23 cellular contexts compared by ENCODE assay signal in the genomic region with DNA sequence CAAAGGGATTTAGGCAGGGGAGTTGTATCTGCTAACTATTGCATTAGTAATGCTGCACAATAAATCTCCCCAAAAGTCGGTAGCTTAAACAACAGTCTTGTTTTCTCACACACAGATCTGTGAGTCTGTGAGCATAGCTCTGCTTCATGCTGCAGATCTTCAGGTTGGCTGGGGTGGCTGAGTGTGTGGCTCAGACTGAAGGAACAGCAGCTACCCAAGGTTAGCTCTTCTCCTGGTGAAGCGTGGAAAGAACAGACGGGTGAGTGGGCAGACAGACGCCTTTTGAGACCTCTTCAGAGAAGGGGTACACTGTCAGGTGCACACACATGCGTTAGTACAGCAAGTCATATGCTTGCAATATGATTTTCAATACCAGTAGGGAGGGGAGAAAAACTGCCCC. TPM values are rescaled to one million over a fixed set of nuclear protein-coding genes. Genes with fewer than 3 reads are reported as not detected.
A peak's percentile ranks its signal among the peaks of the same experiment; 100 is the strongest.
DNase-seq lines count a peak whose midpoint lies in the region; ATAC-seq, FAIRE-seq and TF ChIP-seq lines count a peak whose summit lies in the region.
"Had no signal": no experiment of that assay in that cellular context is flagged by ENCODE, and none has a peak within 500 bp of the region (broad histone marks: within the 10 kb centered on the region; RNA-seq: fewer than 3 reads in every experiment).

No MANE protein-coding gene starts in this region.

- H3K18ac ChIP-seq in H1 (ENCODE audit: extremely low read depth, low read length): no peak overlapping the region

- H3K9me3 ChIP-seq in HEK293 (ENCODE audit: control insufficient read depth, insufficient read depth, low read depth, low read length) (no peaks in the 10 kb centered on the region), OCI-LY3 (ENCODE audit: insufficient read depth, low read length) (no peaks in the 10 kb centered on the region), H1 (ENCODE audit: insufficient read depth in 2 of 2, low read depth in 1 of 2, low read length in 1 of 2) (no peaks in the 10 kb centered on the region), esophagus muscularis mucosa (no peaks in the 10 kb centered on the region)
- H3K9me3 ChIP-seq: A549; BLaER1 treated with 17β-estradiol and CSF1 and Interleukin-3, amounts not matched to agents 10 nM and 100 nM; Caco-2 had no signal

- no peak overlapping the region for H3K4me2 ChIP-seq in OCI-LY3 (ENCODE audit: low read length)
- no peak overlapping the region for H3K4me2 ChIP-seq in H1 (ENCODE audit: insufficient read depth in 1 of 2, low read depth in 2 of 2, low read length in 2 of 2)
- H3K4me2 ChIP-seq: A549; BLaER1 treated with 17β-estradiol and CSF1 and Interleukin-3, amounts not matched to agents 10 nM and 100 nM had no signal

- FAIRE-seq in H1 (lab: Jason Lieb, UNC): no peak
- FAIRE-seq: A549, D721Med, G401.6, GM12891, GM19239 had no signal

- H4K91ac ChIP-seq in H1 (replicated peaks; ENCODE audit: insufficient read length, low read length): no peak overlapping the region

- intact Hi-C loops in esophagus muscularis mucosa (cut with DNase I): loop anchor here (5.0 to 10.0 kb wide), 2 partner anchors 565 to 1337 kb away; no protein-coding TSS in a partner anchor

- TF ChIP-seq CTCF in HEK293 (tag by site-specific recombination; IDR thresholded peaks at IDR 0.05) (no peak), OCI-LY3 (IDR thresholded peaks at IDR 0.05; ENCODE audit: low read depth, low read length) (no peak), H1 (IDR thresholded peaks at IDR 0.05; ENCODE audit: control extremely low read depth in 1 of 3, insufficient read depth in 1 of 3, low read depth in 1 of 3, low read length in 3 of 3) (no peak), esophagus muscularis mucosa (IDR thresholded peaks at IDR 0.05) (no peak)

- no peak overlapping the region for H2BK20ac ChIP-seq in H1 (ENCODE audit: low read length)

- no peak overlapping the region for H3K56ac ChIP-seq in H1 (replicated peaks; ENCODE audit: insufficient read length, low read depth, low read length)

- H3K36me3 ChIP-seq in HEK293 (ENCODE audit: control insufficient read depth in 2 of 2, insufficient read depth in 1 of 2, low read length in 2 of 2) (no peaks in the 10 kb centered on the region), OCI-LY3 (replicated peaks; ENCODE audit: low read depth, low read length) (no peaks in the 10 kb centered on the region), H1 (ENCODE audit: control insufficient read depth in 2 of 4, insufficient read depth in 4 of 4, low read length in 3 of 4) (no peaks in the 10 kb centered on the region; a peak in 1 of 8 replicates), esophagus muscularis mucosa (no peaks in the 10 kb centered on the region)
- H3K36me3 ChIP-seq: BLaER1 treated with 17β-estradiol and CSF1 and Interleukin-3, amounts not matched to agents 10 nM and 100 nM had no signal

- ATAC-seq in GM21447 (IDR thresholded peaks at IDR 0.05; ENCODE audit: unreplicated experiment) (no peak), HG02973 (IDR thresholded peaks at IDR 0.05; ENCODE audit: unreplicated experiment) (no peak), GM21360 (IDR thresholded peaks at IDR 0.05; ENCODE audit: unreplicated experiment) (no peak)
- ATAC-seq: A549; CD8-positive, alpha-beta T cell had no signal

- H2BK15ac ChIP-seq in H1 (ENCODE audit: low read length): no peak overlapping the region

- TF ChIP-seq POLR2A in H1 (IDR thresholded peaks at IDR 0.05; ENCODE audit: control extremely low read depth in 1 of 2, low read depth in 2 of 2, low read length in 2 of 2): no peak
- TF ChIP-seq POLR2A in esophagus muscularis mucosa (IDR thresholded peaks at IDR 0.05; ENCODE audit: low read depth): no peak

- H3K4me3 ChIP-seq in HEK293 (ENCODE audit: low read depth, low read length) (no peak overlapping the region), OCI-LY3 (ENCODE audit: low read length) (no peak overlapping the region), H1 (ENCODE audit: extremely low read depth in 1 of 4, insufficient read depth in 2 of 4, low read depth in 3 of 4, low read length in 4 of 4) (no peak overlapping the region), esophagus muscularis mucosa (no peak overlapping the region)
- H3K4me3 ChIP-seq: A549; BLaER1 treated with 17β-estradiol and CSF1 and Interleukin-3, amounts not matched to agents 10 nM and 100 nM had no signal

- no peak overlapping the region for H3K23ac ChIP-seq in H1 (ENCODE audit: insufficient read length)

- no peak overlapping the region for H3K9ac ChIP-seq in OCI-LY3 (ENCODE audit: low read length)
- no peak overlapping the region for H3K9ac ChIP-seq in H1 (replicated peaks in 1 of 4; ENCODE audit: extremely low read depth in 1 of 4, low read depth in 3 of 4, low read length in 3 of 4)
- H3K9ac ChIP-seq: BLaER1 treated with 17β-estradiol and CSF1 and Interleukin-3, amounts not matched to agents 10 nM and 100 nM had no signal

- no peak overlapping the region for H2BK5ac ChIP-seq in H1 (ENCODE audit: low read depth, low read length)

- no peaks in the 10 kb centered on the region for H3K27me3 ChIP-seq in OCI-LY3 (ENCODE audit: low read depth, low read length)
- peaks cover 50 to 81% (median 74%) of the 10 kb centered on the region in 4 experiments for H3K27me3 ChIP-seq in H1 (replicated peaks in 1 of 4; ENCODE audit: control insufficient read depth in 3 of 4, extremely low read depth in 1 of 4, insufficient read depth in 3 of 4, low read length in 3 of 4)
- H3K27me3 ChIP-seq in esophagus muscularis mucosa: peaks cover 6 to 75% (median 16%) of the 10 kb centered on the region in 4 donors

- CTCF ChIA-PET in HEK293 (lab: Yijun Ruan, JAX): interaction anchor here (0.5 to 0.6 kb wide), 2 partner anchors 137 to 177 kb away, joined by 3 to 6 read pairs; no protein-coding TSS in a partner anchor
- CTCF ChIA-PET in H1 (lab: Charles Lee; ENCODE audit: partially characterized antibody): interaction anchor here (0.7 to 1.8 kb wide), 6 partner anchors 9 to 1330 kb away, joined by 3 to 11 read pairs (median 4); no protein-coding TSS in a partner anchor

- H2AFZ ChIP-seq in OCI-LY3 (ENCODE audit: low read depth, low read length): peak overlapping the region; percentile 44; the same call in 1 of the 2 replicates
- no peak overlapping the region for H2AFZ ChIP-seq in H1 (ENCODE audit: low read length)

- H3K79me2 ChIP-seq in OCI-LY3 (ENCODE audit: low read length): no peaks in the 10 kb centered on the region
- H3K79me2 ChIP-seq in H1 (ENCODE audit: control insufficient read depth in 1 of 2, insufficient read depth in 2 of 2, low read length in 2 of 2): no peaks in the 10 kb centered on the region

- H3K4ac ChIP-seq in H1 (replicated peaks; ENCODE audit: insufficient read length, low read depth, low read length): no peak overlapping the region

- no peak overlapping the region for H2BK120ac ChIP-seq in H1 (replicated peaks; ENCODE audit: low read depth, low read length)

- H3K79me1 ChIP-seq in H1 (ENCODE audit: low read depth, low read length): no peaks in the 10 kb centered on the region

- H4K20me1 ChIP-seq in OCI-LY3 (ENCODE audit: insufficient read depth, low read length) (no peaks in the 10 kb centered on the region), H1 (replicated peaks in 1 of 2; ENCODE audit: control insufficient read depth in 1 of 2, insufficient read depth in 2 of 2, low read length in 2 of 2) (peaks cover 27 to 28% of the 10 kb centered on the region in 2 experiments)

- no peak overlapping the region for H2AK5ac ChIP-seq in H1 (ENCODE audit: low read depth, low read length)

- TF ChIP-seq EP300 in H1 (IDR thresholded peaks at IDR 0.05; ENCODE audit: borderline replicate concordance in 1 of 2, low read depth in 2 of 2, low read length in 2 of 2) (no peak), esophagus muscularis mucosa (IDR thresholded peaks at IDR 0.05) (no peak)

- POLR2A ChIA-PET in HEK293 (lab: Yijun Ruan, JAX): no interaction called here
- POLR2A ChIA-PET in H1 (lab: Charles Lee; ENCODE audit: partially characterized antibody): no interaction called here

- H4K8ac ChIP-seq in H1 (ENCODE audit: extremely low read depth, insufficient read depth, low read length): no peak overlapping the region

- no peak for TF ChIP-seq RAD21 in H1 (IDR thresholded peaks at IDR 0.05 in 1 of 2, conservative IDR thresholded peaks at IDR 0.05 in 1 of 2; ENCODE audit: low read depth in 2 of 2, low read length in 2 of 2)

- DNase-seq in H1 (ENCODE audit: low read depth in 1 of 2, low spot score in 2 of 2): no peak
- DNase-seq in esophagus muscularis mucosa (ENCODE audit: extremely low spot score): peak; percentile 91
- DNase-seq: AML-193; Caco-2; Calu3; CD4-positive, alpha-beta T cell; CD8-positive, alpha-beta T cell; DMS79 treated with DMSO at 0.1 percent for 48 hours; GF-D8 had no signal

- no peak overlapping the region for H2BK12ac ChIP-seq in H1 (ENCODE audit: low read depth, low read length)

- H3K4me1 ChIP-seq in HEK293 (ENCODE audit: control insufficient read depth, insufficient read depth, low read length) (no peaks in the 10 kb centered on the region), OCI-LY3 (ENCODE audit: low read length) (peaks cover 17% of the 10 kb centered on the region), H1 (replicated peaks in 1 of 4; ENCODE audit: control insufficient read depth in 3 of 4, insufficient read depth in 4 of 4, low read length in 3 of 4) (peaks cover 0 to 10% (median 1%) of the 10 kb centered on the region in 4 experiments), esophagus muscularis mucosa (peaks cover 0 to 19% (median 18%) of the 10 kb centered on the region in 4 donors)
- H3K4me1 ChIP-seq: A549 had no signal

- WGBS in H1 (ENCODE audit: extremely low coverage in 1 of 2, insufficient coverage in 1 of 2, insufficient read length in 1 of 2, insufficient replicate concordance in 2 of 2, low coverage in 1 of 2, low lambda C conversion rate in 2 of 2, missing lambda C conversion rate in 1 of 2), 2 experiments: 97% methylated on average over 5 of the region's 5 CpGs; no CpG with 5 or more reads in 1 of the 2 experiments
- WGBS in esophagus muscularis mucosa: 82% methylated on average over 5 of the region's 5 CpGs

- peaks cover 12% of the 10 kb centered on the region; the same call in 1 of the 2 replicates for H3K23me2 ChIP-seq in H1 (ENCODE audit: low read depth, low read length)

- no peak overlapping the region for H3K27ac ChIP-seq in HEK293 (ENCODE audit: extremely low read depth, low read depth, low read length)
- H3K27ac ChIP-seq in OCI-LY3 (ENCODE audit: low read length): no peak overlapping the region
- no peak overlapping the region for H3K27ac ChIP-seq in H1 (ENCODE audit: low read depth, low read length)
- no peak overlapping the region for H3K27ac ChIP-seq in esophagus muscularis mucosa (replicated peaks in 1 of 4)
- H3K27ac ChIP-seq: 22Rv1; A549; BLaER1 treated with 17β-estradiol and CSF1 and Interleukin-3, amounts not matched to agents 10 nM and 100 nM; C4-2B had no signal

- H4K5ac ChIP-seq in H1 (ENCODE audit: insufficient read length, low read depth, low read length): no peak overlapping the region

- no peak overlapping the region for H3K14ac ChIP-seq in H1 (ENCODE audit: insufficient read length)

RNA-seq across cellular contexts. Expression of a gene that starts 3.9 kb away (rescaled TPM):
- 0.48 TPM in 1 of 2 replicates, not detected in the other for total RNA-seq in H1 (2021; fragmentation: NEBNext Ultra II Directional; extraction: Animal tissue kit (Norgen Biotek cat#: 25700))
- polyA plus RNA-seq in H1 (2011; rRNA removed): 0.14 and 0.20 TPM in 2 replicates
- 0.36 TPM for polyA plus RNA-seq in H1 (2011; cell fraction: cytosol; rRNA removed)
- 0.46 TPM for polyA plus RNA-seq in H1 (2011; cell fraction: nucleus; rRNA removed)
- polyA plus RNA-seq in H1 (2012, experiment 1 of 2): 0.15 to 0.29 TPM (median 0.19 TPM) in 4 replicates
- polyA plus RNA-seq in H1 (2012, experiment 2 of 2): not detected
- 0.10 TPM for polyA plus RNA-seq in H1 (2013, experiment 1 of 2)
- polyA plus RNA-seq in H1 (2013, experiment 2 of 2): 0.07 TPM
- polyA minus RNA-seq in H1 (2011; rRNA and poly(A)+ RNA removed): 0.38 and 0.76 TPM in 2 replicates
- polyA minus RNA-seq in H1 (2011; cell fraction: cytosol; rRNA and poly(A)+ RNA removed): 0.29 TPM
- polyA minus RNA-seq in H1 (2011; cell fraction: nucleus; rRNA and poly(A)+ RNA removed): 1.8 TPM
- total RNA-seq in esophagus muscularis mucosa: 1 to 10 TPM; 4.0 to 6.7 (median 5.8) TPM
- total RNA-seq: B cell; Caco-2; CD4-positive, alpha-beta T cell; CD8-positive, alpha-beta T cell had no signal
